In genomic region chr7:70786076-70786475, GRCh38 we compare ENCODE assay signal across 25 cellular contexts.
DNase-seq lines count a peak whose midpoint lies in the region; ATAC-seq lines count a peak whose summit lies in the region.
"Had no signal": no experiment of that assay in that cellular context is flagged by ENCODE, and none has a peak within 500 bp of the region (broad histone marks: within the 10 kb centered on the region; RNA-seq: fewer than 3 reads in every experiment).

No MANE protein-coding gene starts in this region.

- peaks cover 7% of the 10 kb centered on the region for H3K9me3 Mint-ChIP-seq in activated CD4-positive, alpha-beta memory T cell treated with anti-CD3 and anti-CD28 coated beads, Interleukin-2, amount 10 ng/mL, durations not matched to agents 7 days and 5 days
- no peaks in the 10 kb centered on the region for H3K9me3 Mint-ChIP-seq in activated CD4-positive, alpha-beta memory T cell treated with anti-CD3 and anti-CD28 coated beads for 36 hours
- H3K9me3 Mint-ChIP-seq: H9 had no signal

- peak overlapping the region; percentile 93 for H3K27ac Mint-ChIP-seq in activated CD4-positive, alpha-beta memory T cell treated with anti-CD3 and anti-CD28 coated beads, Interleukin-2, amount 10 ng/mL, durations not matched to agents 7 days and 5 days
- no peak overlapping the region for H3K27ac Mint-ChIP-seq in activated CD4-positive, alpha-beta memory T cell treated with anti-CD3 and anti-CD28 coated beads for 36 hours
- H3K27ac Mint-ChIP-seq: B cell had no signal

- POLR2A ChIA-PET in activated CD4-positive, alpha-beta memory T cell treated with anti-CD3 and anti-CD28 coated beads, Interleukin-2, amount 10 ng/mL, durations not matched to agents 7 days and 5 days (lab: Charles Lee): interaction anchor here (4.9 kb wide), 1 partner anchor 8 kb away, joined by 75 read pairs; no protein-coding TSS in a partner anchor
- POLR2A ChIA-PET in activated CD4-positive, alpha-beta memory T cell treated with anti-CD3 and anti-CD28 coated beads for 36 hours (lab: Charles Lee): interaction anchor here (3.3 kb wide), 1 partner anchor 10 kb away, joined by 17 read pairs; no protein-coding TSS in a partner anchor

- intact Hi-C loops in activated CD4-positive, alpha-beta memory T cell treated with anti-CD3 and anti-CD28 coated beads for 36 hours (cut with micrococcal nuclease): loop anchor here (2.0 to 5.0 kb wide), 2 partner anchors 61 to 109 kb away; no protein-coding TSS in a partner anchor

- ATAC-seq in HG03045 (IDR thresholded peaks at IDR 0.05; ENCODE audit: unreplicated experiment): no peak
- ATAC-seq: HepG2 had no signal

- no peak overlapping the region for H3K4me3 Mint-ChIP-seq in activated CD4-positive, alpha-beta memory T cell treated with anti-CD3 and anti-CD28 coated beads, Interleukin-2, amount 10 ng/mL, durations not matched to agents 7 days and 5 days
- H3K4me3 Mint-ChIP-seq in activated CD4-positive, alpha-beta memory T cell treated with anti-CD3 and anti-CD28 coated beads for 36 hours: no peak overlapping the region
- H3K4me3 Mint-ChIP-seq: B cell, H9 had no signal

- peaks cover 42% of the 10 kb centered on the region for H3K36me3 Mint-ChIP-seq in activated CD4-positive, alpha-beta memory T cell treated with anti-CD3 and anti-CD28 coated beads, Interleukin-2, amount 10 ng/mL, durations not matched to agents 7 days and 5 days (ENCODE audit: low read depth)
- peaks cover 13% of the 10 kb centered on the region for H3K36me3 Mint-ChIP-seq in activated CD4-positive, alpha-beta memory T cell treated with anti-CD3 and anti-CD28 coated beads for 36 hours

- H3K4me1 Mint-ChIP-seq in activated CD4-positive, alpha-beta memory T cell treated with anti-CD3 and anti-CD28 coated beads, Interleukin-2, amount 10 ng/mL, durations not matched to agents 7 days and 5 days: peaks cover 36% of the 10 kb centered on the region
- peaks cover 21% of the 10 kb centered on the region for H3K4me1 Mint-ChIP-seq in activated CD4-positive, alpha-beta memory T cell treated with anti-CD3 and anti-CD28 coated beads for 36 hours (ENCODE audit: low read depth)
- H3K4me1 Mint-ChIP-seq: B cell had no signal

- no peak for DNase-seq in activated CD4-positive, alpha-beta memory T cell treated with anti-CD3 and anti-CD28 coated beads, Interleukin-2, amount 10 ng/mL, durations not matched to agents 7 days and 5 days
- no peak for DNase-seq in activated CD4-positive, alpha-beta memory T cell treated with anti-CD3 and anti-CD28 coated beads for 36 hours
- peak; percentile 62 for DNase-seq in brain pericyte (ENCODE audit: low read depth, low spot score)
- no peak for DNase-seq in epithelial cell of prostate (ENCODE audit: low read depth, low spot score)
- DNase-seq in hepatic stellate cell (ENCODE audit: low spot score): no peak
- no peak for DNase-seq in activated gamma-delta T cell (lab: John Stamatoyannopoulos, UW)
- DNase-seq in activated T-cell treated with anti-CD3 and anti-CD28 coated beads, Interleukin-2, amount 50 U/mL, for 1 hour: no peak
- DNase-seq: GM23248, H9, Karpas-422, NCI-H1092, NCI-H1417 treated with DMSO at 0.1 percent for 48 hours, NCI-H1694 treated with DMSO at 0.1 percent for 48 hours, NCI-H2081 treated with DMSO at 0.1 percent for 48 hours, NCI-H2171, NCI-H226, NCI-H510A, NCI-H69, RPMI8226, SHP77 had no signal

- H3K27ac ChIP-seq in epithelial cell of prostate: peak overlapping the region; percentile 53
- H3K27ac ChIP-seq: 22Rv1, C4-2B, GM23248 had no signal

- no peaks in the 10 kb centered on the region for H3K27me3 Mint-ChIP-seq in activated CD4-positive, alpha-beta memory T cell treated with anti-CD3 and anti-CD28 coated beads, Interleukin-2, amount 10 ng/mL, durations not matched to agents 7 days and 5 days
- no peaks in the 10 kb centered on the region for H3K27me3 Mint-ChIP-seq in activated CD4-positive, alpha-beta memory T cell treated with anti-CD3 and anti-CD28 coated beads for 36 hours
- H3K27me3 Mint-ChIP-seq: B cell had no signal

- CTCF ChIA-PET in activated CD4-positive, alpha-beta memory T cell treated with anti-CD3 and anti-CD28 coated beads, Interleukin-2, amount 10 ng/mL, durations not matched to agents 7 days and 5 days (lab: Charles Lee): interaction anchor here (1.1 kb wide), 1 partner anchor 7 kb away, joined by 3 read pairs; no protein-coding TSS in a partner anchor
- CTCF ChIA-PET in activated CD4-positive, alpha-beta memory T cell treated with anti-CD3 and anti-CD28 coated beads for 36 hours (lab: Charles Lee): interaction anchor here (0.6 kb wide), 1 partner anchor 980 kb away, joined by 3 read pairs; no protein-coding TSS in a partner anchor
